In the genomic region with DNA sequence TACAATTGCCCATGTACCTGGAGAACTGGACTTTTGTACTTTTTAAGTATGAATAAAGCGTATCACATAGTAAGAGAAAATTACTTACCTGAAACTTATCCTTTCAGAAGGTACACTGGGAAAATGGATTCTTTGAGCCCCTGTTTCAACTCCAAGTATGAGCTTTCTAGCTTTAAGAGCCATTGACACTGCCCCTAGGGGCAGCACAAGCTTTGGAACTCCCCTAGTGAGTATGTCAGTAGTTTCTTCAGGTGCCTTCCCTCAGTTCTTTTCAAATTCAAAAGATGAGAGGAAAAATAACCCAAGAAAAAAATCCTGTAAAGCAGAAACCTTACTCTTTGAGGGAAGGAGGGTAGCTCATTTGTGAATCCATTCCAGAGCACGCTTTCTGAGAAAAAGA, we compare ENCODE assay signal across 10 cellular contexts.
A peak's percentile ranks its signal among the peaks of the same experiment; 100 is the strongest.
DNase-seq lines count a peak whose midpoint lies in the region; ATAC-seq and TF ChIP-seq lines count a peak whose summit lies in the region.
"Had no signal": no experiment of that assay in that cellular context is flagged by ENCODE, and none has a peak within 500 bp of the region (broad histone marks: within the 10 kb centered on the region; RNA-seq: fewer than 3 reads in every experiment).

No MANE protein-coding gene starts in this region.

- intact Hi-C loops in ovary (cut with DNase I), result no loop called here

- H3K27ac ChIP-seq in RWPE2 (ENCODE audit: poor library complexity, severe bottlenecking), result no peak overlapping the region
- no peak overlapping the region for H3K27ac ChIP-seq in iPS-20b (ENCODE audit: low read length)
- H3K27ac ChIP-seq in ovary, result no peak overlapping the region
- H3K27ac ChIP-seq: adrenal gland had no signal

- no peak for TF ChIP-seq EP300 in ovary (IDR thresholded peaks at IDR 0.05)

- POLR2A ChIA-PET in BJ (lab: Charles Lee), result no interaction called here

- H3K9me3 ChIP-seq in RWPE2 (ENCODE audit: severe bottlenecking) (no peaks in the 10 kb centered on the region), iPS-20b (ENCODE audit: insufficient read depth, low read depth, low read length) (no peaks in the 10 kb centered on the region), ovary (no peaks in the 10 kb centered on the region)
- H3K9me3 ChIP-seq: adrenal gland had no signal

- H3K4me3 ChIP-seq in BJ (ENCODE audit: low read depth, low read length) (no peak overlapping the region), RWPE2 (ENCODE audit: severe bottlenecking) (no peak overlapping the region), iPS-20b (ENCODE audit: low read length) (peak overlapping the region; percentile 16; the same call in 1 of the 2 replicates), ovary (no peak overlapping the region)
- H3K4me3 ChIP-seq: adrenal gland, lung had no signal

- ATAC-seq in GM21423 (IDR thresholded peaks at IDR 0.05; ENCODE audit: unreplicated experiment), result peak; percentile 56
- peak; percentile 56; the same call in 1 of the 3 replicates for ATAC-seq in RWPE2 (ENCODE audit: low read depth)

- TF ChIP-seq CTCF in BJ (IDR thresholded peaks at IDR 0.05; ENCODE audit: insufficient read depth, low read depth, low read length) (peak; percentile 29; the same call in 1 of the 2 replicates), RWPE2 (IDR thresholded peaks at IDR 0.05; ENCODE audit: poor library complexity, severe bottlenecking) (peak; percentile 59), ovary (IDR thresholded peaks at IDR 0.05) (no peak)

- H3K27me3 ChIP-seq in BJ (ENCODE audit: control insufficient read depth, insufficient read depth, low read length), result no peaks in the 10 kb centered on the region
- H3K27me3 ChIP-seq in RWPE2 (ENCODE audit: insufficient read depth, poor library complexity, severe bottlenecking), result no peaks in the 10 kb centered on the region
- no peaks in the 10 kb centered on the region for H3K27me3 ChIP-seq in iPS-20b (ENCODE audit: insufficient read depth, low read length)
- no peaks in the 10 kb centered on the region for H3K27me3 ChIP-seq in ovary
- H3K27me3 ChIP-seq: adrenal gland had no signal

- no peaks in the 10 kb centered on the region for H3K4me1 ChIP-seq in RWPE2 (ENCODE audit: insufficient read depth, poor library complexity, severe bottlenecking)
- peaks cover 32% of the 10 kb centered on the region for H3K4me1 ChIP-seq in iPS-20b (ENCODE audit: insufficient read depth, low read length)
- no peaks in the 10 kb centered on the region for H3K4me1 ChIP-seq in ovary (ENCODE audit: insufficient read depth)
- H3K4me1 ChIP-seq: adrenal gland had no signal

- no peak overlapping the region for H3K9ac ChIP-seq in iPS-20b (ENCODE audit: low read depth, low read length)

- H3K36me3 ChIP-seq in BJ (ENCODE audit: control insufficient read depth, insufficient read depth, low read length) (peaks cover 1% of the 10 kb centered on the region), RWPE2 (ENCODE audit: low read depth) (peaks cover 25% of the 10 kb centered on the region), iPS-20b (ENCODE audit: insufficient read depth, low read depth, low read length) (no peaks in the 10 kb centered on the region), ovary (no peaks in the 10 kb centered on the region)
- H3K36me3 ChIP-seq: adrenal gland had no signal

- 97 to 99% (median 98%) methylated on average over 2 of the region's 2 CpGs for WGBS in ovary, 3 donors

- TF ChIP-seq POLR2A in ovary (IDR thresholded peaks at IDR 0.05), result no peak

- no peak for DNase-seq in BJ (ENCODE audit: low read depth)
- DNase-seq in RWPE2 (ENCODE audit: low spot score), result no peak
- no peak for DNase-seq in ovary
- DNase-seq in AG20443 (ENCODE audit: low spot score), result no peak
- no peak for DNase-seq in NCI-H2107 (lab: John Stamatoyannopoulos, UW)
- DNase-seq in activated naive CD4-positive, alpha-beta T cell treated with anti-CD3 and anti-CD28 coated beads, Interleukin-2, amount 50 U/mL, for 16 hours, result no peak
- DNase-seq: adrenal gland had no signal

- CTCF ChIA-PET in BJ (lab: Yijun Ruan, JAX), result no interaction called here

Comparison
In these comparisons a context has a peak if more than half of its experiments do, and no peak if none do; other contexts are left out.
1. CTCF ChIP-seq: peak in BJ (single experiment) and RWPE2 (single experiment); none in ovary (0 of 3).